Comparison of ENCODE assay signal across 7 cellular contexts in genomic region chr14:106466483-106466882, GRCh38.
DNase-seq lines count a peak whose midpoint lies in the region; ATAC-seq and TF ChIP-seq lines count a peak whose summit lies in the region.
"Not testable (repeated sequence)": the region's sequence is repeated elsewhere in the genome, so short reads cannot be mapped to it uniquely, and the experiment has no call there.

No MANE protein-coding gene starts in this region.

- not testable (repeated sequence) for BruUV-seq in PC-3 (replicated peaks; lab: Mats Ljungman, UMichigan)

- not testable (repeated sequence) for H3K4me1 Mint-ChIP-seq in activated CD4-positive, alpha-beta T cell treated with anti-CD3 and anti-CD28 coated beads, Interleukin-2, amount 10 ng/mL, durations not matched to agents 7 days and 5 days; natural killer cell treated with Interleukin-12 subunit alpha and Interleukin-12 subunit beta and Interleukin-15 and Interleukin-18, amount 100 ng/mL, for 72 hours (ENCODE audit: low read depth in 2 of 2)

- H4K20me1 ChIP-seq in PC-3 (ENCODE audit: low read length), result not testable (repeated sequence)

- not testable (repeated sequence) for H3K9ac ChIP-seq in PC-3 (ENCODE audit: low read length)

- H3K9me3 ChIP-seq in PC-3 (ENCODE audit: low read length), result not testable (repeated sequence)

- not testable (repeated sequence) for H3K4me3 ChIP-seq in PC-3 (ENCODE audit: low read length)

- H3K36me3 Mint-ChIP-seq in activated CD4-positive, alpha-beta T cell treated with anti-CD3 and anti-CD28 coated beads, Interleukin-2, amount 10 ng/mL, durations not matched to agents 7 days and 5 days (ENCODE audit: low read depth); natural killer cell treated with Interleukin-12 subunit alpha and Interleukin-12 subunit beta and Interleukin-15 and Interleukin-18, amount 100 ng/mL, for 72 hours: not testable (repeated sequence)

- H3K36me3 ChIP-seq in PC-3 (ENCODE audit: low read depth, low read length), result not testable (repeated sequence)

- H3K27ac Mint-ChIP-seq in activated CD4-positive, alpha-beta T cell treated with anti-CD3 and anti-CD28 coated beads, Interleukin-2, amount 10 ng/mL, durations not matched to agents 7 days and 5 days, result peak overlapping the region; percentile 41
- H3K27ac Mint-ChIP-seq in natural killer cell treated with Interleukin-12 subunit alpha and Interleukin-12 subunit beta and Interleukin-15 and Interleukin-18, amount 100 ng/mL, for 72 hours, result not testable (repeated sequence)

- not testable (repeated sequence) for H3K9me3 Mint-ChIP-seq in activated CD4-positive, alpha-beta T cell treated with anti-CD3 and anti-CD28 coated beads, Interleukin-2, amount 10 ng/mL, durations not matched to agents 7 days and 5 days; natural killer cell treated with Interleukin-12 subunit alpha and Interleukin-12 subunit beta and Interleukin-15 and Interleukin-18, amount 100 ng/mL, for 72 hours

- ATAC-seq in PC-3, result not testable (repeated sequence)
- ATAC-seq in esophagus mucosa, result peak; percentile 52
- peak; percentile 54 to 61 for ATAC-seq in natural killer cell treated with Interleukin-12 subunit alpha and Interleukin-12 subunit beta and Interleukin-15 and Interleukin-18, amount 100 ng/mL, for 72 hours

- DNase-seq in Daoy (ENCODE audit: low read depth) (peak; percentile 56), NCI-H187 (lab: John Stamatoyannopoulos, UW) (peak; percentile 43 to 66), NCI-H345 (lab: John Stamatoyannopoulos, UW) (peak; percentile 72), PC-3 (peak; percentile 11)
- DNase-seq in activated CD4-positive, alpha-beta T cell treated with anti-CD3 and anti-CD28 coated beads, Interleukin-2, amount 10 ng/mL, durations not matched to agents 7 days and 5 days; natural killer cell treated with Interleukin-12 subunit alpha and Interleukin-12 subunit beta and Interleukin-15 and Interleukin-18, amount 100 ng/mL, for 72 hours (ENCODE audit: low spot score): not testable (repeated sequence)

- H3K27me3 Mint-ChIP-seq in activated CD4-positive, alpha-beta T cell treated with anti-CD3 and anti-CD28 coated beads, Interleukin-2, amount 10 ng/mL, durations not matched to agents 7 days and 5 days, result peaks cover 14% of the 10 kb centered on the region
- H3K27me3 Mint-ChIP-seq in natural killer cell treated with Interleukin-12 subunit alpha and Interleukin-12 subunit beta and Interleukin-15 and Interleukin-18, amount 100 ng/mL, for 72 hours, result not testable (repeated sequence)

- not testable (repeated sequence) for H2AFZ ChIP-seq in PC-3 (ENCODE audit: low read length)

- H3K9me2 ChIP-seq in PC-3 (replicated peaks; ENCODE audit: low read length), result not testable (repeated sequence)

- CTCF ChIA-PET in PC-3 (lab: Charles Lee), result not testable (repeated sequence)
- CTCF ChIA-PET in activated CD4-positive, alpha-beta T cell treated with anti-CD3 and anti-CD28 coated beads, Interleukin-2, amount 10 ng/mL, durations not matched to agents 7 days and 5 days (lab: Charles Lee), result interaction anchor here (0.9 to 4.4 kb wide), 4 partner anchors 45 to 453 kb away, joined by 3 to 32 read pairs (median 16); no protein-coding TSS in a partner anchor

- H3K27ac ChIP-seq in PC-3 (ENCODE audit: low read length), result not testable (repeated sequence)

- H3F3A ChIP-seq in PC-3 (ENCODE audit: low read length, unreplicated experiment), result not testable (repeated sequence)

- not testable (repeated sequence) for TF ChIP-seq CTCF in PC-3 (conservative IDR thresholded peaks at IDR 0.05; ENCODE audit: low read depth, low read length)

- intact Hi-C loops in PC-3 (cut with micrococcal nuclease), result not testable (repeated sequence)

- H3K79me2 ChIP-seq in PC-3 (ENCODE audit: low read length), result not testable (repeated sequence)

- not testable (repeated sequence) for H3K27me3 ChIP-seq in PC-3 (ENCODE audit: low read length)

- not testable (repeated sequence) for H3K4me2 ChIP-seq in PC-3 (ENCODE audit: low read length)

- not testable (repeated sequence) for H3K4me3 Mint-ChIP-seq in activated CD4-positive, alpha-beta T cell treated with anti-CD3 and anti-CD28 coated beads, Interleukin-2, amount 10 ng/mL, durations not matched to agents 7 days and 5 days; natural killer cell treated with Interleukin-12 subunit alpha and Interleukin-12 subunit beta and Interleukin-15 and Interleukin-18, amount 100 ng/mL, for 72 hours

- H3K4me1 ChIP-seq in PC-3 (ENCODE audit: insufficient read depth, low read length), result not testable (repeated sequence)

- POLR2A ChIA-PET in PC-3 (lab: Charles Lee; ENCODE audit: unreplicated experiment), result not testable (repeated sequence)
- POLR2A ChIA-PET in activated CD4-positive, alpha-beta T cell treated with anti-CD3 and anti-CD28 coated beads, Interleukin-2, amount 10 ng/mL, durations not matched to agents 7 days and 5 days (lab: Charles Lee), result interaction anchor here (0.5 kb wide), 1 partner anchor 51 kb away, joined by 3 read pairs; no protein-coding TSS in a partner anchor
